ENCODE assay signal across 20 cellular contexts in genomic region chr18:10116574-10116973, GRCh38.
"Had no signal": no experiment of that assay in that cellular context is flagged by ENCODE, and none has a peak within 500 bp of the region (broad histone marks: within the 10 kb centered on the region; RNA-seq: fewer than 3 reads in every experiment).

No MANE protein-coding gene starts in this region.

- H3K36me3 ChIP-seq: ascending aorta had no signal

- ATAC-seq: activated CD8-positive, alpha-beta memory T cell treated with anti-CD3 and anti-CD28 coated beads, Interleukin-2, amount 10 ng/mL, durations not matched to agents 7 days and 5 days; T-cell had no signal

- H3K4me3 ChIP-seq: ascending aorta, SK-N-MC had no signal

- DNase-seq: activated B cell treated with CpG ODN at 0.5 μM for 24 hours; activated CD4-positive, alpha-beta T cell treated with anti-CD3 and anti-CD28 coated beads for 1 hour; activated CD4-positive, alpha-beta T cell treated with anti-CD3 and anti-CD28 coated beads, Interleukin-2, amount 10 ng/mL, durations not matched to agents 24 days and 14 days; activated CD4-positive, alpha-beta T cell treated with anti-CD3 and anti-CD28 coated beads, Interleukin-2, amount 50 U/mL, for 48 hours; activated CD8-positive, alpha-beta memory T cell treated with anti-CD3 and anti-CD28 coated beads, Interleukin-2, amount 10 ng/mL, durations not matched to agents 7 days and 5 days; activated effector memory CD4-positive, alpha-beta T cell treated with Interleukin-2 at 50 U/mL for 16 hours; activated naive CD4-positive, alpha-beta T cell; activated T-cell treated with anti-CD3 and anti-CD28 coated beads, Interleukin-2, amount 50 U/mL, for 24 hours; amniotic stem cell; NCI-H1105 treated with DMSO at 0.1 percent for 48 hours; NCI-H146; NCI-H187 treated with DMSO at 0.1 percent for 48 hours; NCI-H2081 treated with DMSO at 0.1 percent for 48 hours; NCI-H446; NCI-H524; T-cell; T-helper 2 cell; T1000 had no signal

- H3K4me1 ChIP-seq: ascending aorta had no signal

- H3K27me3 ChIP-seq: ascending aorta had no signal
